ENCODE assay signal across 34 cellular contexts in the genomic region with DNA sequence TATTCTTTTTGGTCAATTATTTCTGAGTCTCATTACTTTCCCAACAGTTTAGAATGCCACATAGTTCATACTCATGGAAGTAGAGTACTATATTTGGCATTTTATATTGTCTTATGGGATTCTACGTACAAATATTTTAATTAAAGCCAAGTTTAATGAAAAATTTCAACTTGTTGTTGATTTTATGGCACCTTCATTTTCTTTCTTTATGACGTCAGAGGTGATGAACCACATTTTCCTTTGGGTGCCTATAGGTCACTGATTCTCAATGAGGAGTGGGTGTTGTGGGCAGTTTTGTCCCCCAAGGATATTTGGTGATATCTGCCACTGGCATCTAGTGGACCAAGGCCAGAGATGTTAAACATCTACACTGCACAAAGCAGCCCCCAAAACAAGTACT.
"Had no signal": no experiment of that assay in that cellular context is flagged by ENCODE, and none has a peak within 500 bp of the region (broad histone marks: within the 10 kb centered on the region; RNA-seq: fewer than 3 reads in every experiment).

No MANE protein-coding gene starts in this region.

- H3K9me3 ChIP-seq: adrenal gland, ascending aorta, body of pancreas, breast epithelium had no signal

- DNase-seq: activated effector memory CD4-positive, alpha-beta T cell treated with anti-CD3 and anti-CD28 coated beads, Interleukin-2, amount 50 U/mL, for 16 hours; activated effector memory CD4-positive, alpha-beta T cell treated with Interleukin-2 at 50 U/mL for 16 hours; activated gamma-delta T cell; activated gamma-delta T cell treated with Interleukin-2 at 50 U/mL for 16 hours; activated naive CD4-positive, alpha-beta T cell; activated naive CD4-positive, alpha-beta T cell treated with anti-CD3 and anti-CD28 coated beads for 36 hours; activated naive CD4-positive, alpha-beta T cell treated with anti-CD3 and anti-CD28 coated beads, Interleukin-2, amount 10 ng/mL, durations not matched to agents 7 days and 5 days; activated naive CD4-positive, alpha-beta T cell treated with anti-CD3 and anti-CD28 coated beads, Interleukin-2, amount 50 U/mL, for 16 hours; activated naive CD4-positive, alpha-beta T cell treated with Interleukin-2 at 50 U/mL for 16 hours; activated naive CD8-positive, alpha-beta T cell treated with anti-CD3 and anti-CD28 coated beads for 36 hours; activated naive CD8-positive, alpha-beta T cell treated with anti-CD3 and anti-CD28 coated beads, Interleukin-2, amount 10 ng/mL, durations not matched to agents 7 days and 5 days; activated naive CD8-positive, alpha-beta T cell treated with anti-CD3 and anti-CD28 coated beads, Interleukin-2, amount 50 U/mL, for 24 hours; activated T-cell treated with anti-CD3 and anti-CD28 coated beads, Interleukin-2, amount 50 U/mL, for 1 hour; activated T-cell treated with anti-CD3 and anti-CD28 coated beads, Interleukin-2, amount 50 U/mL, for 24 hours; activated T-cell treated with anti-CD3 and anti-CD28 coated beads, Interleukin-2, amount 50 U/mL, for 4 hours; activated T-cell treated with anti-CD3 and anti-CD28 coated beads, Interleukin-2, amount 50 U/mL, for 48 hours; activated T-cell treated with anti-CD3 and anti-CD28 coated beads, Interleukin-2, amount 50 U/mL, for 72 hours; adrenal gland; amniotic stem cell; amygdala; anterior cingulate cortex; aorta; body of pancreas; brain microvascular endothelial cell; caudate nucleus; central memory CD4-positive, alpha-beta T cell; cerebellar nuclear complex had no signal

- H3K27me3 ChIP-seq: adrenal gland, ascending aorta, body of pancreas, brain microvascular endothelial cell, breast epithelium, cardiac muscle cell had no signal

- H3K36me3 ChIP-seq: adrenal gland, ascending aorta, brain microvascular endothelial cell, breast epithelium, cardiac muscle cell had no signal

- ATAC-seq: activated naive CD4-positive, alpha-beta T cell treated with anti-CD3 and anti-CD28 coated beads, Interleukin-2, amount 50 U/mL, for 72 hours; activated naive CD8-positive, alpha-beta T cell treated with anti-CD3 and anti-CD28 coated beads, Interleukin-2, amount 50 U/mL, for 24 hours; activated T-cell treated with anti-CD3 and anti-CD28 coated beads, Interleukin-2, amount 50 U/mL, for 4 hours; activated T-cell treated with anti-CD3 and anti-CD28 coated beads, Interleukin-2, amount 50 U/mL, for 72 hours; activated T-helper 17 cell treated with anti-CD3 and anti-CD28 coated beads, Interleukin-2, amount 50 U/mL, for 72 hours; body of pancreas had no signal

- H3K27ac ChIP-seq: adrenal gland, ascending aorta, body of pancreas, brain microvascular endothelial cell, breast epithelium, cardiac muscle cell had no signal

- H3K4me3 ChIP-seq: adrenal gland, ascending aorta, body of pancreas, breast epithelium, cardiac muscle cell had no signal

- FAIRE-seq: astrocyte, bronchial epithelial cell had no signal

- H3K4me1 ChIP-seq: adrenal gland, ascending aorta, body of pancreas, breast epithelium had no signal
